12 cellular contexts compared by ENCODE assay signal in genomic region chr20:49666906-49667305, GRCh38. TPM values are rescaled to one million over a fixed set of nuclear protein-coding genes. Genes with fewer than 3 reads are reported as not detected.
DNase-seq lines count a peak whose midpoint lies in the region; ATAC-seq and TF ChIP-seq lines count a peak whose summit lies in the region.
"Had no signal": no experiment of that assay in that cellular context is flagged by ENCODE, and none has a peak within 500 bp of the region (broad histone marks: within the 10 kb centered on the region; RNA-seq: fewer than 3 reads in every experiment).

No MANE protein-coding gene starts in this region.

- no peaks in the 10 kb centered on the region for H3K9me3 Mint-ChIP-seq in CD8-positive, alpha-beta T cell
- no peaks in the 10 kb centered on the region for H3K9me3 Mint-ChIP-seq in immature natural killer cell

- no peak overlapping the region for H2AFZ ChIP-seq in SU-DHL-6 (ENCODE audit: low read depth, low read length, severe bottlenecking)

- 49 to 73% methylated on average over 3 of the region's 3 CpGs for WGBS in lower leg skin, 2 donors

- H3K36me3 ChIP-seq in CD8-positive, alpha-beta T cell (ENCODE audit: insufficient read depth, low read length) = no peaks in the 10 kb centered on the region
- H3K36me3 ChIP-seq in SU-DHL-6 (ENCODE audit: low read length) = no peaks in the 10 kb centered on the region

- no peak overlapping the region for H3K27ac ChIP-seq in CD8-positive, alpha-beta T cell (ENCODE audit: low read depth, low read length)
- H3K27ac ChIP-seq in SU-DHL-6 (ENCODE audit: low read depth, low read length) = peak overlapping the region; percentile 56

- H4K20me1 ChIP-seq in SU-DHL-6 (ENCODE audit: low read depth, low read length) = peaks cover 4% of the 10 kb centered on the region; the same call in 1 of the 2 replicates

- DNase-seq in CD8-positive, alpha-beta T cell = no peak
- peak; percentile 90 for DNase-seq in G401 (ENCODE audit: low spot score)
- no peak for DNase-seq in immature natural killer cell
- DNase-seq in NCI-H345 (lab: John Stamatoyannopoulos, UW) = no peak
- DNase-seq in NCI-H1105 (lab: John Stamatoyannopoulos, UW) = no peak
- DNase-seq in lower leg skin (ENCODE audit: low spot score in 2 of 2) = no peak
- DNase-seq: HCEC 1CT, MG63, NCI-H1092 treated with DMSO at 0.1 percent for 48 hours, NCI-H1694 treated with DMSO at 0.1 percent for 48 hours, SHP77 treated with DMSO at 0.1 percent for 48 hours had no signal

- H3K4me1 Mint-ChIP-seq in CD8-positive, alpha-beta T cell (ENCODE audit: low read depth) = peaks cover 56% of the 10 kb centered on the region
- peaks cover 61 to 74% of the 10 kb centered on the region in 2 donors for H3K4me1 Mint-ChIP-seq in immature natural killer cell

- no peaks in the 10 kb centered on the region for H3K9me2 ChIP-seq in SU-DHL-6 (replicated peaks; ENCODE audit: insufficient read depth, low read length)

- in situ Hi-C loops in G401 (cut with HindIII; ENCODE audit: low sequenced_read_pairs) = no loop called here

- intact Hi-C loops in CD8-positive, alpha-beta T cell (cut with DNase I, micrococcal nuclease) = no loop called here
- intact Hi-C loops in lower leg skin (cut with DNase I; ENCODE audit: low total_unique reads) = no loop called here

- no peaks in the 10 kb centered on the region for H3K27me3 ChIP-seq in CD8-positive, alpha-beta T cell (ENCODE audit: insufficient read depth, low read length)
- H3K27me3 ChIP-seq in SU-DHL-6 (ENCODE audit: low read length) = no peaks in the 10 kb centered on the region
- H3K27me3 ChIP-seq: MG63 had no signal

- no peak overlapping the region for H3K4me3 Mint-ChIP-seq in CD8-positive, alpha-beta T cell
- H3K4me3 Mint-ChIP-seq in immature natural killer cell = peak overlapping the region in 1 of 5 donors; percentile 1

- peaks cover 56% of the 10 kb centered on the region for H3F3A ChIP-seq in SU-DHL-6 (ENCODE audit: insufficient read depth)

- POLR2A ChIA-PET in CD8-positive, alpha-beta T cell (lab: Charles Lee) = no interaction called here

- H3K79me2 ChIP-seq in SU-DHL-6 (ENCODE audit: insufficient read depth, low read length) = peaks cover 98% of the 10 kb centered on the region

- CTCF ChIA-PET in CD8-positive, alpha-beta T cell (lab: Charles Lee) = no interaction called here

- TF ChIP-seq CTCF in CD8-positive, alpha-beta T cell (IDR thresholded peaks at IDR 0.05) = no peak
- TF ChIP-seq CTCF in SU-DHL-6 (IDR thresholded peaks at IDR 0.05; ENCODE audit: insufficient read depth, low read length, poor library complexity, severe bottlenecking) (no peak), lower leg skin (IDR thresholded peaks at IDR 0.05) (no peak)

- H3K9me3 ChIP-seq in CD8-positive, alpha-beta T cell (ENCODE audit: low read length) = no peaks in the 10 kb centered on the region
- H3K9me3 ChIP-seq in SU-DHL-6 (ENCODE audit: insufficient read depth, low read length) = no peaks in the 10 kb centered on the region
- H3K9me3 ChIP-seq: MG63 had no signal

- no peak for ATAC-seq in CD8-positive, alpha-beta T cell

- TF ChIP-seq POLR2A in lower leg skin (IDR thresholded peaks at IDR 0.05) = no peak

- H3K9ac ChIP-seq in SU-DHL-6 (ENCODE audit: low read length) = no peak overlapping the region

- H3K27ac Mint-ChIP-seq in CD8-positive, alpha-beta T cell = peak overlapping the region; percentile 52
- peak overlapping the region; percentile 82 to 97 (median 96) for H3K27ac Mint-ChIP-seq in immature natural killer cell

- no peak overlapping the region for H3K4me3 ChIP-seq in CD8-positive, alpha-beta T cell (ENCODE audit: low read depth, low read length)
- H3K4me3 ChIP-seq in SU-DHL-6 (ENCODE audit: insufficient read depth, low read length, poor library complexity, severe bottlenecking) (no peak overlapping the region), lower leg skin (ENCODE audit: low read depth, poor library complexity, severe bottlenecking) (no peak overlapping the region)
- H3K4me3 ChIP-seq: MG63 had no signal

- H3K36me3 Mint-ChIP-seq in CD8-positive, alpha-beta T cell = no peaks in the 10 kb centered on the region
- H3K36me3 Mint-ChIP-seq in immature natural killer cell = no peaks in the 10 kb centered on the region

- no peaks in the 10 kb centered on the region for H3K27me3 Mint-ChIP-seq in CD8-positive, alpha-beta T cell (ENCODE audit: low read depth)
- peaks cover 8 to 15% (median 9%) of the 10 kb centered on the region in 3 donors for H3K27me3 Mint-ChIP-seq in immature natural killer cell (ENCODE audit: low read depth in 3 of 3)

- peak overlapping the region; percentile 25 for H3K4me2 ChIP-seq in SU-DHL-6 (ENCODE audit: low read depth, low read length, poor library complexity, severe bottlenecking)

- peaks cover 14% of the 10 kb centered on the region for H3K4me1 ChIP-seq in CD8-positive, alpha-beta T cell (ENCODE audit: insufficient read depth, low read length)

RNA-seq across cellular contexts. Expression of gene B4GALT5, which starts 46.8 kb away (rescaled TPM):
- total RNA-seq in CD8-positive, alpha-beta T cell = 1 to 10 TPM; 7.8 to 7.9 TPM
- 25.5 and 38.4 TPM in 2 replicates for total RNA-seq in G401 (2014; rRNA removed; shearing (Covaris generic))
- 1 to 10 TPM in 2 of 3 donors, under 1 TPM in 1; 0.35 to 3.2 (median 2.8) TPM for polyA plus RNA-seq in immature natural killer cell
- 10 to 100 TPM in 1 of 4 donors, 1 to 10 TPM in 3; 4.2 to 10.3 (median 7.1) TPM for total RNA-seq in lower leg skin
